ENCODE assay signal across 1 cellular context in the genomic region with DNA sequence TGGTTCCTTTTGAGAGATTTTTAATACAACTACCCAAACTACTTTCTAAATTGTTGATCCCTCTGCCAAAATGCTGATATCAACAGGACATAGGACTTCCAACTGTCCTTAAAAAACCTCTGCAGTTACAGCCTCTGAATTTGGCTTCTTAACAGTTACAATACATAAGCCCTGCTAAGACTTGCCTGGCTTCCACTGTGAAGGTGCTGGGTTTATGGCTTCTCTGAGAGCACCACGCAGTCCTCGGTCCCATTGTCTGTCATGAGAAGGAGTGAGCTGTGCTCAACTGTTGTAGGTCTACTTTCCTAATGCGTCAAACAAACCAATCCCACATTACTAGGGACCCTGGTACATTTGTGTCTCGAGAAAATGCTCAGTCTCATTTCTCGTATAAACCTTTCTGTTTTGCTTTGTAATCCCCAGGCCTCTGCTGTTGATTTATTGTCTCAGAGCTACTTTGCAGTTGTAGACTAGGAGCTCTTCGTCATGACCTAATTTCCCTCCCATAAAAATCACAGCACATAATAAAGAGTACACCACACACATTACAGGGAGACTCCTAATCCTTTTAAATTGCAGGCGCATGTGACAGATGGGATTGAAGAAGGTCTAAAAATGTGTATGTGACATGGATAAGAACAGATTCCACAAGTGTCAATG.
A peak's percentile ranks its signal among the peaks of the same experiment; 100 is the strongest.
TF ChIP-seq lines count a peak whose summit lies in the region.

No MANE protein-coding gene starts in this region.

TF ChIP-seq in HEK293, 187 proteins besides CTCF, POLR2A, EP300 and RAD21 (continued from another document and continues in another):
- TF ChIP-seq, protein P1, sequence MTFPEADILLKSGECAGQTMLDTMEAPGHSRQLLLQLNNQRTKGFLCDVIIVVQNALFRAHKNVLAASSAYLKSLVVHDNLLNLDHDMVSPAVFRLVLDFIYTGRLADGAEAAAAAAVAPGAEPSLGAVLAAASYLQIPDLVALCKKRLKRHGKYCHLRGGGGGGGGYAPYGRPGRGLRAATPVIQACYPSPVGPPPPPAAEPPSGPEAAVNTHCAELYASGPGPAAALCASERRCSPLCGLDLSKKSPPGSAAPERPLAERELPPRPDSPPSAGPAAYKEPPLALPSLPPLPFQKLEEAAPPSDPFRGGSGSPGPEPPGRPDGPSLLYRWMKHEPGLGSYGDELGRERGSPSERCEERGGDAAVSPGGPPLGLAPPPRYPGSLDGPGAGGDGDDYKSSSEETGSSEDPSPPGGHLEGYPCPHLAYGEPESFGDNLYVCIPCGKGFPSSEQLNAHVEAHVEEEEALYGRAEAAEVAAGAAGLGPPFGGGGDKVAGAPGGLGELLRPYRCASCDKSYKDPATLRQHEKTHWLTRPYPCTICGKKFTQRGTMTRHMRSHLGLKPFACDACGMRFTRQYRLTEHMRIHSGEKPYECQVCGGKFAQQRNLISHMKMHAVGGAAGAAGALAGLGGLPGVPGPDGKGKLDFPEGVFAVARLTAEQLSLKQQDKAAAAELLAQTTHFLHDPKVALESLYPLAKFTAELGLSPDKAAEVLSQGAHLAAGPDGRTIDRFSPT (tag by site-specific recombination; IDR thresholded peaks at IDR 0.05) = peak; percentile 85
- TF ChIP-seq GFI1B (tag by site-specific recombination; IDR thresholded peaks at IDR 0.05) (peak; percentile 100), IKZF3 (tag by site-specific recombination; IDR thresholded peaks at IDR 0.05) (peak; percentile 97), ZNF529 (tag by site-specific recombination; IDR thresholded peaks at IDR 0.05; ENCODE audit: insufficient replicate concordance) (no peak), ZNF677 (tag by site-specific recombination; IDR thresholded peaks at IDR 0.05) (no peak; the same call in 1 of the 2 replicates), ZNF830 (tag by site-specific recombination; IDR thresholded peaks at IDR 0.05; ENCODE audit: low read depth) (no peak), ZNF707 (tag by site-specific recombination; IDR thresholded peaks at IDR 0.05) (no peak), ZNF274 (IDR thresholded peaks at IDR 0.05; ENCODE audit: low read length) (no peak), ZNF274 (tag by site-specific recombination; IDR thresholded peaks at IDR 0.05; ENCODE audit: borderline replicate concordance) (no peak), ZBTB8A (tag by site-specific recombination; IDR thresholded peaks at IDR 0.05) (no peak; the same call in 1 of the 2 replicates), ZNF571 (tag by site-specific recombination; IDR thresholded peaks at IDR 0.05) (no peak), ZBTB7A (tag by site-specific recombination; IDR thresholded peaks at IDR 0.05; ENCODE audit: low read depth) (no peak), ZNF426 (tag by site-specific recombination; IDR thresholded peaks at IDR 0.05) (no peak), KLF8 (tag by site-specific recombination; IDR thresholded peaks at IDR 0.05) (no peak), ZNF302 (tag by site-specific recombination; IDR thresholded peaks at IDR 0.05; ENCODE audit: low read depth) (no peak), ZXDB (tag by site-specific recombination; IDR thresholded peaks at IDR 0.05) (peak; percentile 81; the same call in 1 of the 2 replicates), ZNF660 (tag by site-specific recombination; IDR thresholded peaks at IDR 0.05) (no peak), ZNF404 (tag by site-specific recombination; IDR thresholded peaks at IDR 0.05) (no peak), RBAK (tag by site-specific recombination; IDR thresholded peaks at IDR 0.05) (no peak), ZNF175 (tag by site-specific recombination; IDR thresholded peaks at IDR 0.05) (no peak), TRIM28 (IDR thresholded peaks at IDR 0.05; ENCODE audit: borderline replicate concordance, low read length) (peak; percentile 96), ZNF157 (tag by site-specific recombination; IDR thresholded peaks at IDR 0.05) (no peak), ZNF394 (tag by site-specific recombination; IDR thresholded peaks at IDR 0.05; ENCODE audit: borderline replicate concordance) (peak; percentile 80), ZNF23 (tag by site-specific recombination; IDR thresholded peaks at IDR 0.05; ENCODE audit: borderline replicate concordance) (no peak), ZNF37A (tag by site-specific recombination; IDR thresholded peaks at IDR 0.05) (no peak), ZNF76 (tag by site-specific recombination; IDR thresholded peaks at IDR 0.05; ENCODE audit: borderline replicate concordance, low read depth) (peak; percentile 28; the same call in 1 of the 2 replicates), ZNF239 (tag by site-specific recombination; IDR thresholded peaks at IDR 0.05) (peak; percentile 18; the same call in 1 of the 2 replicates), ZFP37 (tag by site-specific recombination; IDR thresholded peaks at IDR 0.05) (no peak), BCL11B (tag by site-specific recombination; IDR thresholded peaks at IDR 0.05; ENCODE audit: low read depth) (peak; percentile 82; the same call in 1 of the 2 replicates)
- TF ChIP-seq, protein P2, sequence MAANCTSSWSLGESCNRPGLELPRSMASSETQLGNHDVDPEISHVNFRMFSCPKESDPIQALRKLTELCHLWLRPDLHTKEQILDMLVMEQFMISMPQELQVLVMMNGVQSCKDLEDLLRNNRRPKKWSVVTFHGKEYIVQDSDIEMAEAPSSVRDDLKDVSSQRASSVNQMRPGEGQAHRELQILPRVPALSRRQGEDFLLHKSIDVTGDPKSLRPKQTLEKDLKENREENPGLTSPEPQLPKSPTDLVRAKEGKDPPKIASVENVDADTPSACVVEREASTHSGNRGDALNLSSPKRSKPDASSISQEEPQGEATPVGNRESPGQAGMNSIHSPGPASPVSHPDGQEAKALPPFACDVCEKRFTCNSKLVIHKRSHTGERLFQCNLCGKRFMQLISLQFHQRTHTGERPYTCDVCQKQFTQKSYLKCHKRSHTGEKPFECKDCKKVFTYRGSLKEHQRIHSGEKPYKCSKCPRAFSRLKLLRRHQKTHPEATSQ (tag by site-specific recombination; IDR thresholded peaks at IDR 0.05) = no peak
- TF ChIP-seq, protein P3, sequence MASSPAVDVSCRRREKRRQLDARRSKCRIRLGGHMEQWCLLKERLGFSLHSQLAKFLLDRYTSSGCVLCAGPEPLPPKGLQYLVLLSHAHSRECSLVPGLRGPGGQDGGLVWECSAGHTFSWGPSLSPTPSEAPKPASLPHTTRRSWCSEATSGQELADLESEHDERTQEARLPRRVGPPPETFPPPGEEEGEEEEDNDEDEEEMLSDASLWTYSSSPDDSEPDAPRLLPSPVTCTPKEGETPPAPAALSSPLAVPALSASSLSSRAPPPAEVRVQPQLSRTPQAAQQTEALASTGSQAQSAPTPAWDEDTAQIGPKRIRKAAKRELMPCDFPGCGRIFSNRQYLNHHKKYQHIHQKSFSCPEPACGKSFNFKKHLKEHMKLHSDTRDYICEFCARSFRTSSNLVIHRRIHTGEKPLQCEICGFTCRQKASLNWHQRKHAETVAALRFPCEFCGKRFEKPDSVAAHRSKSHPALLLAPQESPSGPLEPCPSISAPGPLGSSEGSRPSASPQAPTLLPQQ (tag by site-specific recombination; IDR thresholded peaks at IDR 0.05) = peak; percentile 39; the same call in 1 of the 2 replicates
- TF ChIP-seq, protein P4, sequence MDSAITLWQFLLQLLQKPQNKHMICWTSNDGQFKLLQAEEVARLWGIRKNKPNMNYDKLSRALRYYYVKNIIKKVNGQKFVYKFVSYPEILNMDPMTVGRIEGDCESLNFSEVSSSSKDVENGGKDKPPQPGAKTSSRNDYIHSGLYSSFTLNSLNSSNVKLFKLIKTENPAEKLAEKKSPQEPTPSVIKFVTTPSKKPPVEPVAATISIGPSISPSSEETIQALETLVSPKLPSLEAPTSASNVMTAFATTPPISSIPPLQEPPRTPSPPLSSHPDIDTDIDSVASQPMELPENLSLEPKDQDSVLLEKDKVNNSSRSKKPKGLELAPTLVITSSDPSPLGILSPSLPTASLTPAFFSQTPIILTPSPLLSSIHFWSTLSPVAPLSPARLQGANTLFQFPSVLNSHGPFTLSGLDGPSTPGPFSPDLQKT (IDR thresholded peaks at IDR 0.05; ENCODE audit: borderline replicate concordance, low read depth, low read length) = no peak
- TF ChIP-seq, protein P5, sequence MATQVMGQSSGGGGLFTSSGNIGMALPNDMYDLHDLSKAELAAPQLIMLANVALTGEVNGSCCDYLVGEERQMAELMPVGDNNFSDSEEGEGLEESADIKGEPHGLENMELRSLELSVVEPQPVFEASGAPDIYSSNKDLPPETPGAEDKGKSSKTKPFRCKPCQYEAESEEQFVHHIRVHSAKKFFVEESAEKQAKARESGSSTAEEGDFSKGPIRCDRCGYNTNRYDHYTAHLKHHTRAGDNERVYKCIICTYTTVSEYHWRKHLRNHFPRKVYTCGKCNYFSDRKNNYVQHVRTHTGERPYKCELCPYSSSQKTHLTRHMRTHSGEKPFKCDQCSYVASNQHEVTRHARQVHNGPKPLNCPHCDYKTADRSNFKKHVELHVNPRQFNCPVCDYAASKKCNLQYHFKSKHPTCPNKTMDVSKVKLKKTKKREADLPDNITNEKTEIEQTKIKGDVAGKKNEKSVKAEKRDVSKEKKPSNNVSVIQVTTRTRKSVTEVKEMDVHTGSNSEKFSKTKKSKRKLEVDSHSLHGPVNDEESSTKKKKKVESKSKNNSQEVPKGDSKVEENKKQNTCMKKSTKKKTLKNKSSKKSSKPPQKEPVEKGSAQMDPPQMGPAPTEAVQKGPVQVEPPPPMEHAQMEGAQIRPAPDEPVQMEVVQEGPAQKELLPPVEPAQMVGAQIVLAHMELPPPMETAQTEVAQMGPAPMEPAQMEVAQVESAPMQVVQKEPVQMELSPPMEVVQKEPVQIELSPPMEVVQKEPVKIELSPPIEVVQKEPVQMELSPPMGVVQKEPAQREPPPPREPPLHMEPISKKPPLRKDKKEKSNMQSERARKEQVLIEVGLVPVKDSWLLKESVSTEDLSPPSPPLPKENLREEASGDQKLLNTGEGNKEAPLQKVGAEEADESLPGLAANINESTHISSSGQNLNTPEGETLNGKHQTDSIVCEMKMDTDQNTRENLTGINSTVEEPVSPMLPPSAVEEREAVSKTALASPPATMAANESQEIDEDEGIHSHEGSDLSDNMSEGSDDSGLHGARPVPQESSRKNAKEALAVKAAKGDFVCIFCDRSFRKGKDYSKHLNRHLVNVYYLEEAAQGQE (tag by site-specific recombination; IDR thresholded peaks at IDR 0.05) = no peak
- TF ChIP-seq, protein P6, sequence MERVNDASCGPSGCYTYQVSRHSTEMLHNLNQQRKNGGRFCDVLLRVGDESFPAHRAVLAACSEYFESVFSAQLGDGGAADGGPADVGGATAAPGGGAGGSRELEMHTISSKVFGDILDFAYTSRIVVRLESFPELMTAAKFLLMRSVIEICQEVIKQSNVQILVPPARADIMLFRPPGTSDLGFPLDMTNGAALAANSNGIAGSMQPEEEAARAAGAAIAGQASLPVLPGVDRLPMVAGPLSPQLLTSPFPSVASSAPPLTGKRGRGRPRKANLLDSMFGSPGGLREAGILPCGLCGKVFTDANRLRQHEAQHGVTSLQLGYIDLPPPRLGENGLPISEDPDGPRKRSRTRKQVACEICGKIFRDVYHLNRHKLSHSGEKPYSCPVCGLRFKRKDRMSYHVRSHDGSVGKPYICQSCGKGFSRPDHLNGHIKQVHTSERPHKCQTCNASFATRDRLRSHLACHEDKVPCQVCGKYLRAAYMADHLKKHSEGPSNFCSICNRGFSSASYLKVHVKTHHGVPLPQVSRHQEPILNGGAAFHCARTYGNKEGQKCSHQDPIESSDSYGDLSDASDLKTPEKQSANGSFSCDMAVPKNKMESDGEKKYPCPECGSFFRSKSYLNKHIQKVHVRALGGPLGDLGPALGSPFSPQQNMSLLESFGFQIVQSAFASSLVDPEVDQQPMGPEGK (tag by site-specific recombination; IDR thresholded peaks at IDR 0.05) = 0 out of 2 replicates have a peak, but pooled peaks have one; percentile 28
- TF ChIP-seq, protein P7, sequence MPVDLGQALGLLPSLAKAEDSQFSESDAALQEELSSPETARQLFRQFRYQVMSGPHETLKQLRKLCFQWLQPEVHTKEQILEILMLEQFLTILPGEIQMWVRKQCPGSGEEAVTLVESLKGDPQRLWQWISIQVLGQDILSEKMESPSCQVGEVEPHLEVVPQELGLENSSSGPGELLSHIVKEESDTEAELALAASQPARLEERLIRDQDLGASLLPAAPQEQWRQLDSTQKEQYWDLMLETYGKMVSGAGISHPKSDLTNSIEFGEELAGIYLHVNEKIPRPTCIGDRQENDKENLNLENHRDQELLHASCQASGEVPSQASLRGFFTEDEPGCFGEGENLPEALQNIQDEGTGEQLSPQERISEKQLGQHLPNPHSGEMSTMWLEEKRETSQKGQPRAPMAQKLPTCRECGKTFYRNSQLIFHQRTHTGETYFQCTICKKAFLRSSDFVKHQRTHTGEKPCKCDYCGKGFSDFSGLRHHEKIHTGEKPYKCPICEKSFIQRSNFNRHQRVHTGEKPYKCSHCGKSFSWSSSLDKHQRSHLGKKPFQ (tag by site-specific recombination; IDR thresholded peaks at IDR 0.05) = peak; percentile 83
- TF ChIP-seq, protein P8, sequence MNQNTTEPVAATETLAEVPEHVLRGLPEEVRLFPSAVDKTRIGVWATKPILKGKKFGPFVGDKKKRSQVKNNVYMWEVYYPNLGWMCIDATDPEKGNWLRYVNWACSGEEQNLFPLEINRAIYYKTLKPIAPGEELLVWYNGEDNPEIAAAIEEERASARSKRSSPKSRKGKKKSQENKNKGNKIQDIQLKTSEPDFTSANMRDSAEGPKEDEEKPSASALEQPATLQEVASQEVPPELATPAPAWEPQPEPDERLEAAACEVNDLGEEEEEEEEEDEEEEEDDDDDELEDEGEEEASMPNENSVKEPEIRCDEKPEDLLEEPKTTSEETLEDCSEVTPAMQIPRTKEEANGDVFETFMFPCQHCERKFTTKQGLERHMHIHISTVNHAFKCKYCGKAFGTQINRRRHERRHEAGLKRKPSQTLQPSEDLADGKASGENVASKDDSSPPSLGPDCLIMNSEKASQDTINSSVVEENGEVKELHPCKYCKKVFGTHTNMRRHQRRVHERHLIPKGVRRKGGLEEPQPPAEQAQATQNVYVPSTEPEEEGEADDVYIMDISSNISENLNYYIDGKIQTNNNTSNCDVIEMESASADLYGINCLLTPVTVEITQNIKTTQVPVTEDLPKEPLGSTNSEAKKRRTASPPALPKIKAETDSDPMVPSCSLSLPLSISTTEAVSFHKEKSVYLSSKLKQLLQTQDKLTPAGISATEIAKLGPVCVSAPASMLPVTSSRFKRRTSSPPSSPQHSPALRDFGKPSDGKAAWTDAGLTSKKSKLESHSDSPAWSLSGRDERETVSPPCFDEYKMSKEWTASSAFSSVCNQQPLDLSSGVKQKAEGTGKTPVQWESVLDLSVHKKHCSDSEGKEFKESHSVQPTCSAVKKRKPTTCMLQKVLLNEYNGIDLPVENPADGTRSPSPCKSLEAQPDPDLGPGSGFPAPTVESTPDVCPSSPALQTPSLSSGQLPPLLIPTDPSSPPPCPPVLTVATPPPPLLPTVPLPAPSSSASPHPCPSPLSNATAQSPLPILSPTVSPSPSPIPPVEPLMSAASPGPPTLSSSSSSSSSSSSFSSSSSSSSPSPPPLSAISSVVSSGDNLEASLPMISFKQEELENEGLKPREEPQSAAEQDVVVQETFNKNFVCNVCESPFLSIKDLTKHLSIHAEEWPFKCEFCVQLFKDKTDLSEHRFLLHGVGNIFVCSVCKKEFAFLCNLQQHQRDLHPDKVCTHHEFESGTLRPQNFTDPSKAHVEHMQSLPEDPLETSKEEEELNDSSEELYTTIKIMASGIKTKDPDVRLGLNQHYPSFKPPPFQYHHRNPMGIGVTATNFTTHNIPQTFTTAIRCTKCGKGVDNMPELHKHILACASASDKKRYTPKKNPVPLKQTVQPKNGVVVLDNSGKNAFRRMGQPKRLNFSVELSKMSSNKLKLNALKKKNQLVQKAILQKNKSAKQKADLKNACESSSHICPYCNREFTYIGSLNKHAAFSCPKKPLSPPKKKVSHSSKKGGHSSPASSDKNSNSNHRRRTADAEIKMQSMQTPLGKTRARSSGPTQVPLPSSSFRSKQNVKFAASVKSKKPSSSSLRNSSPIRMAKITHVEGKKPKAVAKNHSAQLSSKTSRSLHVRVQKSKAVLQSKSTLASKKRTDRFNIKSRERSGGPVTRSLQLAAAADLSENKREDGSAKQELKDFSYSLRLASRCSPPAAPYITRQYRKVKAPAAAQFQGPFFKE (tag by site-specific recombination; IDR thresholded peaks at IDR 0.05; ENCODE audit: borderline replicate concordance) = no peak
